Comparison of ENCODE assay signal across 20 cellular contexts in the genomic region with DNA sequence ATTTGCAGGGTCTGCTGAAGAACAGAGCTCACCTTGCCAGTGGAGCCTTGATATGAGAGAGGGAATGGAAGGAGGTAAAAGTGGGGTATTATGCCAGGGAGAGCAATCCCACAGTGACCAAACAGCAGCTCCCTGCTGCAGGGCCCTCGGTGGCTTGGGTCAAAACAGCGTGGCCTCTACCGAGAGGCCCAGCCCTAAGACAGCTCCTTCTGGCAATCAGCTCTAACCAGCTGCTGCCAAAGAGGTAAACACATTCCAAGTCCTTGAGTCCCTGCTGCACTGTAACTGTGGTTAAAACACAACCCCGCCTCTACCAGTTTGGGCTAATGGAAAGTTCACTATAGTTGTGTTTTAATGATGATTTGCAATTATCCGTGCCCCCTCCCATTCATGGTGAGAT. TPM values are rescaled to one million over a fixed set of nuclear protein-coding genes. Genes with fewer than 3 reads are reported as not detected.
A peak's percentile ranks its signal among the peaks of the same experiment; 100 is the strongest.
DNase-seq lines count a peak whose midpoint lies in the region; ATAC-seq and TF ChIP-seq lines count a peak whose summit lies in the region.
"Had no signal": no experiment of that assay in that cellular context is flagged by ENCODE, and none has a peak within 500 bp of the region (broad histone marks: within the 10 kb centered on the region; RNA-seq: fewer than 3 reads in every experiment).

No MANE protein-coding gene starts in this region.

- intact Hi-C loops in upper lobe of right lung (cut with DNase I): no loop called here

- TF ChIP-seq CTCF in neural crest cell (conservative IDR thresholded peaks at IDR 0.05): no peak
- TF ChIP-seq CTCF in upper lobe of right lung (IDR thresholded peaks at IDR 0.05): no peak
- no peak for TF ChIP-seq CTCF in hepatocyte (IDR thresholded peaks at IDR 0.05; ENCODE audit: poor library complexity)

- no peaks in the 10 kb centered on the region for H3K27me3 ChIP-seq in upper lobe of right lung
- H3K27me3 ChIP-seq in hepatocyte: peaks cover 8% of the 10 kb centered on the region

- H4K20me1 ChIP-seq in hepatocyte (ENCODE audit: insufficient read depth, poor library complexity, severe bottlenecking): no peaks in the 10 kb centered on the region

- H3K4me1 Mint-ChIP-seq in neural crest cell: peaks cover 39% of the 10 kb centered on the region

- H3K9me2 ChIP-seq in hepatocyte (replicated peaks; ENCODE audit: insufficient read depth): no peaks in the 10 kb centered on the region

- ATAC-seq in upper lobe of right lung: peak; percentile 78
- ATAC-seq in GM21723 (IDR thresholded peaks at IDR 0.05; ENCODE audit: unreplicated experiment): no peak
- ATAC-seq in GM21825 (IDR thresholded peaks at IDR 0.05; ENCODE audit: unreplicated experiment): no peak

- H3K36me3 ChIP-seq in upper lobe of right lung: no peaks in the 10 kb centered on the region
- H3K36me3 ChIP-seq in hepatocyte (replicated peaks; ENCODE audit: insufficient read depth, low read depth): no peaks in the 10 kb centered on the region
- H3K36me3 ChIP-seq: BLaER1 treated with 17β-estradiol and CSF1 and Interleukin-3, amounts not matched to agents 10 nM and 100 nM had no signal

- H3K36me3 Mint-ChIP-seq in neural crest cell (ENCODE audit: low read depth): peaks cover 3% of the 10 kb centered on the region
- H3K36me3 Mint-ChIP-seq: naive B cell had no signal

- DNase-seq in DMS79 treated with DMSO at 0.1 percent for 48 hours (lab: John Stamatoyannopoulos, UW) (peak; percentile 40), DMS79 (lab: John Stamatoyannopoulos, UW) (no peak), fibroblast of peridontal ligament (ENCODE audit: extremely low read depth) (peak; percentile 54), neural crest cell (ENCODE audit: low read depth, low spot score) (no peak), upper lobe of right lung (no peak), hepatocyte (ENCODE audit: low spot score) (no peak)
- DNase-seq: activated naive CD4-positive, alpha-beta T cell treated with Interleukin-2 at 50 U/mL for 16 hours; aorta; GOT3; left ventricle myocardium superior; MM.1S; naive B cell; NCI-H1694 treated with DMSO at 0.1 percent for 48 hours; NCI-H446 treated with DMSO at 0.1 percent for 48 hours; small intestine; stimulated activated CD4-positive, alpha-beta T cell treated with anti-CD3 and anti-CD28 coated beads, Interleukin-4, amount 100 ng/mL, for 4 hours had no signal

- peaks cover 9% of the 10 kb centered on the region for H3K4me1 ChIP-seq in upper lobe of right lung
- peaks cover 16% of the 10 kb centered on the region for H3K4me1 ChIP-seq in hepatocyte (ENCODE audit: insufficient read depth)

- no peaks in the 10 kb centered on the region for H3K9me3 Mint-ChIP-seq in neural crest cell

- H3K4me2 ChIP-seq in hepatocyte: no peak overlapping the region
- H3K4me2 ChIP-seq: BLaER1 treated with 17β-estradiol and CSF1 and Interleukin-3, amounts not matched to agents 10 nM and 100 nM had no signal

- H3K79me2 ChIP-seq in hepatocyte: peaks cover 20% of the 10 kb centered on the region

- H3K4me3 Mint-ChIP-seq in neural crest cell: peak overlapping the region; percentile 89
- H3K4me3 Mint-ChIP-seq: naive B cell had no signal

- H3K9me3 ChIP-seq in upper lobe of right lung (no peaks in the 10 kb centered on the region), hepatocyte (ENCODE audit: low read depth) (no peaks in the 10 kb centered on the region)

- H3K27ac Mint-ChIP-seq in neural crest cell (ENCODE audit: unreplicated experiment): no peak overlapping the region

- H3K4me3 ChIP-seq in upper lobe of right lung: no peak overlapping the region
- H3K4me3 ChIP-seq in hepatocyte: no peak overlapping the region
- H3K4me3 ChIP-seq: BLaER1 treated with 17β-estradiol and CSF1 and Interleukin-3, amounts not matched to agents 10 nM and 100 nM had no signal

- WGBS in hepatocyte (ENCODE audit: low lambda C conversion rate, missing lambda C conversion rate): 83% methylated on average over 5 of the region's 5 CpGs

- H3K27ac ChIP-seq in upper lobe of right lung (no peak overlapping the region), hepatocyte (no peak overlapping the region)
- H3K27ac ChIP-seq: 22Rv1; BLaER1 treated with 17β-estradiol and CSF1 and Interleukin-3, amounts not matched to agents 10 nM and 100 nM had no signal

- no peak overlapping the region for H2AFZ ChIP-seq in hepatocyte

- H3K27me3 Mint-ChIP-seq in neural crest cell (ENCODE audit: low read depth): peaks cover 8% of the 10 kb centered on the region

RNA-seq across cellular contexts. Expression of gene DAAM2, which starts 1.4 kb away (rescaled TPM):
- 17.6 and 18.2 TPM in 2 replicates for total RNA-seq in neural crest cell
- total RNA-seq in upper lobe of right lung: 34.6 TPM
- total RNA-seq in hepatocyte: 11.4 and 15.1 TPM in 2 replicates
- 8.3 and 11.7 TPM in 2 replicates for polyA plus RNA-seq in hepatocyte

Comparison
In these comparisons a context has a peak if more than half of its experiments do, and no peak if none do; other contexts are left out.
1. DNase-seq: peak in DMS79 treated with DMSO at 0.1 percent for 48 hours (single experiment) and fibroblast of peridontal ligament (single experiment); none in DMS79 (single experiment), neural crest cell (single experiment), upper lobe of right lung (single experiment) and hepatocyte (single experiment).